ENCODE assay signal across 1 cellular context in genomic region chr6:131825946-131826345, GRCh38.
TF ChIP-seq lines count a peak whose summit lies in the region.

No MANE protein-coding gene starts in this region.

TF ChIP-seq in HepG2, 621 proteins besides CTCF, POLR2A, EP300 and RAD21 (continued from another document and continues in another):
- TF ChIP-seq ZNF407 (CRISPR knock-in tag; IDR thresholded peaks at IDR 0.05; ENCODE audit: not compliant biosample characterization): no peak
- no peak for TF ChIP-seq ZNF674 (CRISPR knock-in tag; IDR thresholded peaks at IDR 0.05; ENCODE audit: low read depth)
- TF ChIP-seq KDM6A (CRISPR knock-in tag; IDR thresholded peaks at IDR 0.05; ENCODE audit: low read depth): 0 out of 2 replicates have a peak, but pooled peaks have one; percentile 25
- TF ChIP-seq TRAFD1 (CRISPR knock-in tag; IDR thresholded peaks at IDR 0.05; ENCODE audit: borderline replicate concordance): no peak
- peak; percentile 96 for TF ChIP-seq BCL6 (CRISPR knock-in tag; IDR thresholded peaks at IDR 0.05)
- peak; percentile 87 for TF ChIP-seq RXRB (CRISPR knock-in tag; IDR thresholded peaks at IDR 0.05; ENCODE audit: borderline replicate concordance)
- TF ChIP-seq ZNF629 (CRISPR knock-in tag; conservative IDR thresholded peaks at IDR 0.05): peak; percentile 45
- no peak for TF ChIP-seq ZNF691 (CRISPR knock-in tag; IDR thresholded peaks at IDR 0.05; ENCODE audit: borderline replicate concordance, low read depth)
- TF ChIP-seq ONECUT2 (CRISPR knock-in tag; IDR thresholded peaks at IDR 0.05): 0 out of 2 replicates have a peak, but pooled peaks have one; percentile 47
- TF ChIP-seq HOXA5 (CRISPR knock-in tag; IDR thresholded peaks at IDR 0.05): peak; percentile 71; the same call in 1 of the 2 replicates
- peak; percentile 51; the same call in 1 of the 2 replicates for TF ChIP-seq SMAD3 (CRISPR knock-in tag; IDR thresholded peaks at IDR 0.05)
- no peak for TF ChIP-seq LRRFIP1 (CRISPR knock-in tag; conservative IDR thresholded peaks at IDR 0.05)
- TF ChIP-seq NR2F6 (IDR thresholded peaks at IDR 0.05): peak; percentile 56; the same call in 1 of the 2 replicates
- peak; percentile 67 for TF ChIP-seq NR2F6 (CRISPR knock-in tag; IDR thresholded peaks at IDR 0.05)
- TF ChIP-seq ZBTB39 (CRISPR knock-in tag; IDR thresholded peaks at IDR 0.05): 0 out of 2 replicates have a peak, but pooled peaks have one; percentile 28
- no peak for TF ChIP-seq LBX2 (CRISPR knock-in tag; IDR thresholded peaks at IDR 0.05; ENCODE audit: borderline replicate concordance)
- peak; percentile 13; the same call in 1 of the 2 replicates for TF ChIP-seq SKIL (CRISPR knock-in tag; IDR thresholded peaks at IDR 0.05; ENCODE audit: borderline replicate concordance)
- TF ChIP-seq SRY (CRISPR knock-in tag; IDR thresholded peaks at IDR 0.05): no peak
- 0 out of 2 replicates have a peak, but pooled peaks have one; percentile 48 for TF ChIP-seq ZSCAN20 (CRISPR knock-in tag; IDR thresholded peaks at IDR 0.05; ENCODE audit: borderline replicate concordance)
- peak; percentile 78; the same call in 1 of the 2 replicates for TF ChIP-seq ETV5 (CRISPR knock-in tag; IDR thresholded peaks at IDR 0.05; ENCODE audit: borderline replicate concordance)
- TF ChIP-seq CREM (IDR thresholded peaks at IDR 0.05): peak; percentile 74; the same call in 1 of the 2 replicates
- no peak for TF ChIP-seq CREM (CRISPR knock-in tag; IDR thresholded peaks at IDR 0.05)
- TF ChIP-seq ZNF136 (CRISPR knock-in tag; IDR thresholded peaks at IDR 0.05; ENCODE audit: low read depth): no peak
- TF ChIP-seq MED1 (CRISPR knock-in tag; IDR thresholded peaks at IDR 0.05): peak; percentile 87
- TF ChIP-seq GPBP1L1 (CRISPR knock-in tag; IDR thresholded peaks at IDR 0.05): no peak
- TF ChIP-seq PAXIP1 (CRISPR knock-in tag; conservative IDR thresholded peaks at IDR 0.05): peak; percentile 81
- no peak for TF ChIP-seq ATRX (CRISPR knock-in tag; IDR thresholded peaks at IDR 0.05; ENCODE audit: borderline replicate concordance)
- peak; percentile 99 for TF ChIP-seq ELF3 (CRISPR knock-in tag; IDR thresholded peaks at IDR 0.05)
- TF ChIP-seq SAP130 (CRISPR knock-in tag; IDR thresholded peaks at IDR 0.05; ENCODE audit: low read depth): peak; percentile 94
- no peak for TF ChIP-seq MTERF4 (CRISPR knock-in tag; IDR thresholded peaks at IDR 0.05)
